ENCODE assay signal across 8 cellular contexts in the genomic region with DNA sequence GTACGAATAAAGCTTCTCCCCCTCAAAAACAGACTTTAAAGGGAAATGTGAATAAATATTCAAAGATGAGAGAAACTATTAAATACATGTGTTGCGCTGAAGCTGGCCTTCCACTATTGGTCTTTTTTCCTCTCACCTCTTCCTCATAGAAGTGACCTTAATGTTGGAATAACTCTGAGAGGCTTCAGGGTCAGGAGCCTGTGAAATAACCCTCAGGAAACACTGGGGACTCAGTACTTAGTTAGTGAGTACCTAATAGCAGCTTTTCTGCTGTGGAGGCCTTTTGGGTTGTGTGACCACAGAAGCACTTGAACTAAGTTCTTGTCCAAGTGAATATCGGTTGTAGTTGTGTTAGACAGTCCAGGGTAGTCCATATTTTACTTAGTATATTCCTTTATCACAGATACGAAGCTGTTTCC. TPM values are rescaled to one million over a fixed set of nuclear protein-coding genes. Genes with fewer than 3 reads are reported as not detected.
A peak's percentile ranks its signal among the peaks of the same experiment; 100 is the strongest.
DNase-seq lines count a peak whose midpoint lies in the region; ATAC-seq and TF ChIP-seq lines count a peak whose summit lies in the region.

No MANE protein-coding gene starts in this region.

- H3F3A ChIP-seq in neural progenitor cell (ENCODE audit: low read depth) = no peaks in the 10 kb centered on the region

- H3K4me3 Mint-ChIP-seq in neural progenitor cell = peak overlapping the region; percentile 97

- WGBS in ectodermal cell, 2 experiments = 80 to 92% methylated on average over 1 to 3 of the region's 4 CpGs

- H3K27me3 ChIP-seq in ectodermal cell (ENCODE audit: control insufficient read depth, insufficient read depth, low read length, poor library complexity, severe bottlenecking) = no peaks in the 10 kb centered on the region
- no peaks in the 10 kb centered on the region for H3K27me3 ChIP-seq in neural progenitor cell

- H3K36me3 ChIP-seq in ectodermal cell (ENCODE audit: control insufficient read depth, insufficient read depth, low read length) (no peaks in the 10 kb centered on the region), neural progenitor cell (no peaks in the 10 kb centered on the region)

- no peak for DNase-seq in GM12864 (ENCODE audit: low read depth)
- peak; percentile 58 for DNase-seq in OCI-M1 (lab: John Stamatoyannopoulos, UW)
- no peak for DNase-seq in neural progenitor cell (ENCODE audit: low spot score)
- DNase-seq in middle frontal gyrus (ENCODE audit: extremely low spot score, low spot score) = no peak
- no peak for DNase-seq in NK-92 (lab: John Stamatoyannopoulos, UW; ENCODE audit: unreplicated experiment)
- no peak for DNase-seq in posterior vena cava (ENCODE audit: low spot score)

- ATAC-seq in HG03439 (IDR thresholded peaks at IDR 0.05; ENCODE audit: unreplicated experiment) = no peak

- H3K9me3 ChIP-seq in ectodermal cell (ENCODE audit: control insufficient read depth, low read length) (no peaks in the 10 kb centered on the region), neural progenitor cell (ENCODE audit: low read depth) (no peaks in the 10 kb centered on the region)

- H3K4me1 Mint-ChIP-seq in neural progenitor cell = peaks cover 29% of the 10 kb centered on the region

- intact Hi-C loops in posterior vena cava (cut with DNase I) = no loop called here

- peak overlapping the region; percentile 95 for H2AFZ ChIP-seq in neural progenitor cell (replicated peaks)

- H3K9ac ChIP-seq in neural progenitor cell = peak overlapping the region; percentile 9

- H3K9me3 Mint-ChIP-seq in neural progenitor cell = no peaks in the 10 kb centered on the region

- H3K4me1 ChIP-seq in ectodermal cell (ENCODE audit: control insufficient read depth, insufficient read depth, low read length) (no peaks in the 10 kb centered on the region), neural progenitor cell (peaks cover 13% of the 10 kb centered on the region)

- peak overlapping the region; percentile 98 for H3K27ac Mint-ChIP-seq in neural progenitor cell

- H3K27ac ChIP-seq in ectodermal cell (ENCODE audit: insufficient read depth, low read depth, low read length, poor library complexity, severe bottlenecking) (peak overlapping the region; percentile 11), neural progenitor cell (no peak overlapping the region)

- peak overlapping the region; percentile 93 for H3K4me2 ChIP-seq in neural progenitor cell

- H3K36me3 Mint-ChIP-seq in neural progenitor cell = peaks cover 15% of the 10 kb centered on the region

- TF ChIP-seq CTCF in GM12864 (IDR thresholded peaks at IDR 0.05; ENCODE audit: low read depth, low read length, missing control alignments) = no peak
- TF ChIP-seq CTCF in neural progenitor cell (IDR thresholded peaks at IDR 0.05) = no peak

- peak overlapping the region; percentile 90; the same call in 1 of the 2 replicates for H3K4me3 ChIP-seq in GM12864 (ENCODE audit: low read depth, low read length)
- peak overlapping the region; percentile 85 for H3K4me3 ChIP-seq in ectodermal cell (ENCODE audit: insufficient read depth, low read depth, low read length)
- H3K4me3 ChIP-seq in neural progenitor cell = peak overlapping the region; percentile 70

- no peaks in the 10 kb centered on the region for H3K27me3 Mint-ChIP-seq in neural progenitor cell (ENCODE audit: insufficient read depth, low read depth)

- H3K79me2 ChIP-seq in neural progenitor cell (ENCODE audit: low read depth) = peaks cover 41% of the 10 kb centered on the region

- H4K20me1 ChIP-seq in neural progenitor cell (ENCODE audit: low read depth) = peaks cover 31% of the 10 kb centered on the region

RNA-seq across cellular contexts. Expression of gene SHPRH, which starts 0.8 kb away (rescaled TPM):
- 25.6 TPM for polyA plus RNA-seq in ectodermal cell (2013, experiment 1 of 4)
- 23.9 TPM for polyA plus RNA-seq in ectodermal cell (2013, experiment 2 of 4)
- 18.7 TPM for polyA plus RNA-seq in ectodermal cell (2013, experiment 3 of 4)
- polyA plus RNA-seq in ectodermal cell (2013, experiment 4 of 4) = 22.9 TPM
- total RNA-seq in neural progenitor cell (ENCODE audit: low replicate concordance) = 36.1 and 59.6 TPM in 2 replicates
- total RNA-seq in posterior vena cava = 10 to 100 TPM; 16.2 to 18.3 TPM
